8 cellular contexts compared by ENCODE assay signal in genomic region chr18:77765468-77765867, GRCh38.
DNase-seq lines count a peak whose midpoint lies in the region; ATAC-seq and TF ChIP-seq lines count a peak whose summit lies in the region.

No MANE protein-coding gene starts in this region.

- intact Hi-C loops in activated CD8-positive, alpha-beta T cell treated with anti-CD3 and anti-CD28 coated beads for 36 hours (cut with micrococcal nuclease) = no loop called here

- peaks cover 2% of the 10 kb centered on the region for H3K4me1 Mint-ChIP-seq in activated CD8-positive, alpha-beta T cell treated with anti-CD3 and anti-CD28 coated beads for 36 hours (ENCODE audit: low read depth)
- no peaks in the 10 kb centered on the region for H3K4me1 Mint-ChIP-seq in activated CD8-positive, alpha-beta T cell treated with anti-CD3 and anti-CD28 coated beads, Interleukin-2, amount 10 ng/mL, durations not matched to agents 7 days and 5 days (ENCODE audit: low read depth)

- peak; percentile 27 for TF ChIP-seq CTCF in activated CD8-positive, alpha-beta T cell treated with anti-CD3 and anti-CD28 coated beads for 36 hours (IDR thresholded peaks at IDR 0.05)
- peak; percentile 17 for TF ChIP-seq CTCF in astrocyte of the cerebellum (IDR thresholded peaks at IDR 0.05; ENCODE audit: low read depth, low read length, missing control alignments)

- ATAC-seq in activated CD8-positive, alpha-beta T cell treated with anti-CD3 and anti-CD28 coated beads for 36 hours = no peak
- ATAC-seq in activated CD8-positive, alpha-beta T cell treated with anti-CD3 and anti-CD28 coated beads, Interleukin-2, amount 10 ng/mL, durations not matched to agents 7 days and 5 days = no peak
- ATAC-seq in GM18511 (IDR thresholded peaks at IDR 0.05; ENCODE audit: unreplicated experiment) = no peak

- no peaks in the 10 kb centered on the region for H3K9me3 Mint-ChIP-seq in activated CD8-positive, alpha-beta T cell treated with anti-CD3 and anti-CD28 coated beads for 36 hours
- H3K9me3 Mint-ChIP-seq in activated CD8-positive, alpha-beta T cell treated with anti-CD3 and anti-CD28 coated beads, Interleukin-2, amount 10 ng/mL, durations not matched to agents 7 days and 5 days (ENCODE audit: insufficient read depth) = no peaks in the 10 kb centered on the region

- peak; percentile 32 for DNase-seq in activated CD8-positive, alpha-beta T cell treated with anti-CD3 and anti-CD28 coated beads for 36 hours
- DNase-seq in activated CD8-positive, alpha-beta T cell treated with anti-CD3 and anti-CD28 coated beads, Interleukin-2, amount 10 ng/mL, durations not matched to agents 7 days and 5 days = no peak
- DNase-seq in NCI-H187 (lab: John Stamatoyannopoulos, UW) = peak; percentile 20 to 23
- DNase-seq in astrocyte of the cerebellum (ENCODE audit: low read depth) = no peak
- DNase-seq in occipital lobe (lab: John Stamatoyannopoulos, UW) = peak; percentile 14
- DNase-seq in activated effector memory CD4-positive, alpha-beta T cell treated with anti-CD3 and anti-CD28 coated beads, Interleukin-2, amount 50 U/mL, for 16 hours = no peak
- DNase-seq in D341Med (ENCODE audit: low spot score) = no peak

- no peaks in the 10 kb centered on the region for H3K36me3 Mint-ChIP-seq in activated CD8-positive, alpha-beta T cell treated with anti-CD3 and anti-CD28 coated beads for 36 hours (ENCODE audit: low read depth)
- H3K36me3 Mint-ChIP-seq in activated CD8-positive, alpha-beta T cell treated with anti-CD3 and anti-CD28 coated beads, Interleukin-2, amount 10 ng/mL, durations not matched to agents 7 days and 5 days (ENCODE audit: low read depth) = no peaks in the 10 kb centered on the region

- in situ Hi-C loops in astrocyte of the cerebellum (cut with HindIII; ENCODE audit: low sequenced_read_pairs) = no loop called here

- no peak overlapping the region for H3K4me3 Mint-ChIP-seq in activated CD8-positive, alpha-beta T cell treated with anti-CD3 and anti-CD28 coated beads for 36 hours
- H3K4me3 Mint-ChIP-seq in activated CD8-positive, alpha-beta T cell treated with anti-CD3 and anti-CD28 coated beads, Interleukin-2, amount 10 ng/mL, durations not matched to agents 7 days and 5 days = no peak overlapping the region

- CTCF ChIA-PET in activated CD8-positive, alpha-beta T cell treated with anti-CD3 and anti-CD28 coated beads for 36 hours (lab: Charles Lee) = no interaction called here
- CTCF ChIA-PET in activated CD8-positive, alpha-beta T cell treated with anti-CD3 and anti-CD28 coated beads, Interleukin-2, amount 10 ng/mL, durations not matched to agents 7 days and 5 days (lab: Charles Lee) = no interaction called here

- H3K27ac Mint-ChIP-seq in activated CD8-positive, alpha-beta T cell treated with anti-CD3 and anti-CD28 coated beads for 36 hours = no peak overlapping the region
- H3K27ac Mint-ChIP-seq in activated CD8-positive, alpha-beta T cell treated with anti-CD3 and anti-CD28 coated beads, Interleukin-2, amount 10 ng/mL, durations not matched to agents 7 days and 5 days = no peak overlapping the region

- no peak overlapping the region for H3K4me3 ChIP-seq in astrocyte of the cerebellum (ENCODE audit: low read depth, low read length)

- POLR2A ChIA-PET in activated CD8-positive, alpha-beta T cell treated with anti-CD3 and anti-CD28 coated beads for 36 hours (lab: Charles Lee) = no interaction called here
- POLR2A ChIA-PET in activated CD8-positive, alpha-beta T cell treated with anti-CD3 and anti-CD28 coated beads, Interleukin-2, amount 10 ng/mL, durations not matched to agents 7 days and 5 days (lab: Charles Lee) = no interaction called here

- peaks cover 21% of the 10 kb centered on the region for H3K27me3 Mint-ChIP-seq in activated CD8-positive, alpha-beta T cell treated with anti-CD3 and anti-CD28 coated beads for 36 hours
- H3K27me3 Mint-ChIP-seq in activated CD8-positive, alpha-beta T cell treated with anti-CD3 and anti-CD28 coated beads, Interleukin-2, amount 10 ng/mL, durations not matched to agents 7 days and 5 days (ENCODE audit: low read depth) = peaks cover 8% of the 10 kb centered on the region

Comparison
In these comparisons a context has a peak if more than half of its experiments do, and no peak if none do; other contexts are left out.
1. DNase-seq: peak in activated CD8-positive, alpha-beta T cell treated with anti-CD3 and anti-CD28 coated beads for 36 hours (single experiment), NCI-H187 (2 of 2) and occipital lobe (single experiment); none in activated CD8-positive, alpha-beta T cell treated with anti-CD3 and anti-CD28 coated beads, Interleukin-2, amount 10 ng/mL, durations not matched to agents 7 days and 5 days (single experiment), astrocyte of the cerebellum (single experiment), activated effector memory CD4-positive, alpha-beta T cell treated with anti-CD3 and anti-CD28 coated beads, Interleukin-2, amount 50 U/mL, for 16 hours (single experiment) and D341Med (single experiment).